In the genomic region with DNA sequence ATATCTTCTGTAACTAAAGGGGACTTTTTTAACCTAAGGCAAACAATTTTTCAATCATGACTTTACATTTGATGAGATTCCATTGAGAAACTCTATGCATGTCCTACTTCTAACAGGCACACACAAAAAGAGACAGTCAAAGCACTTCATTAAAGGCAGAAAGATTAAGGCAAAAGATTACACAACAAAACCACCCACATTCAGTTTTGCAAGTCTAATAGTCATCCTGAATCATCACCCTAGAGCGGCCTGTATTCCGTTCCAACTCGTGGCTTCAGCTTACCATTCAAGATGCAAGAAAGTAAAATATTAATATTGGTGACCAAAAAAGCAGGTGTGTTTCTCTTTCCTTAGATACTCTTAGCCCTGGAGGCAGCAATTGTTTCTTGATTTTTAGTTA, we compare ENCODE assay signal across 11 cellular contexts.
DNase-seq lines count a peak whose midpoint lies in the region; ATAC-seq, FAIRE-seq and TF ChIP-seq lines count a peak whose summit lies in the region.
"Had no signal": no experiment of that assay in that cellular context is flagged by ENCODE, and none has a peak within 500 bp of the region (broad histone marks: within the 10 kb centered on the region; RNA-seq: fewer than 3 reads in every experiment).

No MANE protein-coding gene starts in this region.

- WGBS in trophoblast cell (ENCODE audit: extremely low coverage, insufficient coverage, insufficient read length): no CpG with 5 or more reads among the region's 3 CpGs
- 72% methylated on average over 3 of the region's 3 CpGs for WGBS in hepatocyte (ENCODE audit: low lambda C conversion rate, missing lambda C conversion rate)

- no peak overlapping the region for H2BK12ac ChIP-seq in trophoblast cell (ENCODE audit: low read length)

- no peaks in the 10 kb centered on the region for H3K27me3 ChIP-seq in bronchial epithelial cell (ENCODE audit: control insufficient read depth, insufficient read depth, low read length)
- H3K27me3 ChIP-seq in trophoblast cell (ENCODE audit: insufficient read depth, low read length): no peaks in the 10 kb centered on the region
- no peaks in the 10 kb centered on the region for H3K27me3 ChIP-seq in hepatocyte

- H3K4me2 ChIP-seq in trophoblast cell (ENCODE audit: low read length) (no peak overlapping the region), hepatocyte (no peak overlapping the region)

- H3K27ac ChIP-seq in trophoblast cell (ENCODE audit: low read depth, low read length) (no peak overlapping the region), hepatocyte (no peak overlapping the region)

- ATAC-seq in HG03175 (IDR thresholded peaks at IDR 0.05; ENCODE audit: unreplicated experiment): no peak
- no peak for ATAC-seq in HG03460 (IDR thresholded peaks at IDR 0.05; ENCODE audit: unreplicated experiment)

- no peaks in the 10 kb centered on the region for H3K79me2 ChIP-seq in trophoblast cell (ENCODE audit: control insufficient read depth, insufficient read depth, low read length, poor library complexity)
- no peaks in the 10 kb centered on the region for H3K79me2 ChIP-seq in hepatocyte

- H3K14ac ChIP-seq in trophoblast cell (ENCODE audit: low read length): no peak overlapping the region

- DNase-seq in ELR (ENCODE audit: low read depth) (peak; percentile 94), NCI-H226 (peak; percentile 87), bronchial epithelial cell (ENCODE audit: low read depth) (peak; percentile 98), trophoblast cell (peak; percentile 54 to 78), hepatocyte (ENCODE audit: low spot score) (no peak), RPMI8226 (no peak)
- DNase-seq: NCI-H1436 treated with DMSO at 0.1 percent for 48 hours; stimulated activated CD4-positive, alpha-beta T cell treated with anti-CD3 and anti-CD28 coated beads, Interleukin-12 subunit alpha, Interleukin-12 subunit beta, amount 100 ng/mL, for 4 hours; substantia nigra had no signal

- H2BK5ac ChIP-seq in trophoblast cell (ENCODE audit: low read depth, low read length, poor library complexity): no peak overlapping the region

- TF ChIP-seq CTCF in bronchial epithelial cell (IDR thresholded peaks at IDR 0.05; ENCODE audit: insufficient read depth, low read length, severe bottlenecking) (no peak), hepatocyte (IDR thresholded peaks at IDR 0.05; ENCODE audit: poor library complexity) (no peak)

- H4K12ac ChIP-seq in trophoblast cell (ENCODE audit: low read depth, low read length): no peak overlapping the region

- no peak overlapping the region for H3K18ac ChIP-seq in trophoblast cell (ENCODE audit: low read length)

- H3K9ac ChIP-seq in trophoblast cell (ENCODE audit: low read length): no peak overlapping the region

- H4K20me1 ChIP-seq in hepatocyte (ENCODE audit: insufficient read depth, poor library complexity, severe bottlenecking): no peaks in the 10 kb centered on the region

- no peak overlapping the region for H3K23ac ChIP-seq in trophoblast cell (ENCODE audit: low read length)

- no peaks in the 10 kb centered on the region for H3K9me3 ChIP-seq in trophoblast cell (ENCODE audit: insufficient read depth, low read depth, low read length)
- no peaks in the 10 kb centered on the region for H3K9me3 ChIP-seq in hepatocyte (ENCODE audit: low read depth)

- H3K4ac ChIP-seq in trophoblast cell (ENCODE audit: low read depth, low read length): no peak overlapping the region

- no peak for FAIRE-seq in bronchial epithelial cell (lab: Jason Lieb, UNC)

- no peak overlapping the region for H4K8ac ChIP-seq in trophoblast cell (ENCODE audit: low read depth, low read length)

- no peaks in the 10 kb centered on the region for H3K4me1 ChIP-seq in trophoblast cell (ENCODE audit: control insufficient read depth in 1 of 2, insufficient read depth in 2 of 2, low read length in 2 of 2)
- no peaks in the 10 kb centered on the region for H3K4me1 ChIP-seq in hepatocyte (ENCODE audit: insufficient read depth)

- no peak overlapping the region for H2BK120ac ChIP-seq in trophoblast cell (ENCODE audit: insufficient read depth, low read length, poor library complexity)

- H2AFZ ChIP-seq in trophoblast cell (ENCODE audit: insufficient read depth, low read length, poor library complexity): no peak overlapping the region
- H2AFZ ChIP-seq in hepatocyte: no peak overlapping the region

- H3K4me3 ChIP-seq in bronchial epithelial cell (ENCODE audit: low read depth, low read length) (no peak overlapping the region), trophoblast cell (ENCODE audit: low read depth, low read length) (no peak overlapping the region), hepatocyte (no peak overlapping the region)

- no peaks in the 10 kb centered on the region for H3K79me1 ChIP-seq in trophoblast cell (ENCODE audit: low read length)

- H3K36me3 ChIP-seq in bronchial epithelial cell (ENCODE audit: control insufficient read depth, insufficient read depth, low read length) (no peaks in the 10 kb centered on the region), trophoblast cell (ENCODE audit: control insufficient read depth in 1 of 2, insufficient read depth in 2 of 2, low read length in 2 of 2) (no peaks in the 10 kb centered on the region), hepatocyte (replicated peaks; ENCODE audit: insufficient read depth, low read depth) (no peaks in the 10 kb centered on the region)

- H3K9me2 ChIP-seq in hepatocyte (replicated peaks; ENCODE audit: insufficient read depth): no peaks in the 10 kb centered on the region

- no peak overlapping the region for H4K91ac ChIP-seq in trophoblast cell (ENCODE audit: low read depth, low read length)

- H2AK5ac ChIP-seq in trophoblast cell (ENCODE audit: low read length): no peak overlapping the region

Comparison
In these comparisons a context has a peak if more than half of its experiments do, and no peak if none do; other contexts are left out.
1. DNase-seq: peak in ELR (single experiment), NCI-H226 (single experiment), bronchial epithelial cell (single experiment) and trophoblast cell (2 of 2); none in hepatocyte (single experiment) and RPMI8226 (single experiment).